31 cellular contexts compared by ENCODE assay signal in genomic region chr2:183759033-183759432, GRCh38.
"Had no signal": no experiment of that assay in that cellular context is flagged by ENCODE, and none has a peak within 500 bp of the region (broad histone marks: within the 10 kb centered on the region; RNA-seq: fewer than 3 reads in every experiment).

No MANE protein-coding gene starts in this region.

- DNase-seq: activated effector memory CD4-positive, alpha-beta T cell treated with anti-CD3 and anti-CD28 coated beads, Interleukin-2, amount 50 U/mL, for 16 hours; activated effector memory CD4-positive, alpha-beta T cell treated with Interleukin-2 at 50 U/mL for 16 hours; activated gamma-delta T cell; activated gamma-delta T cell treated with Interleukin-2 at 50 U/mL for 16 hours; activated naive CD4-positive, alpha-beta T cell; activated naive CD4-positive, alpha-beta T cell treated with anti-CD3 and anti-CD28 coated beads for 36 hours; activated naive CD4-positive, alpha-beta T cell treated with anti-CD3 and anti-CD28 coated beads, Interleukin-2, amount 10 ng/mL, durations not matched to agents 7 days and 5 days; activated naive CD4-positive, alpha-beta T cell treated with anti-CD3 and anti-CD28 coated beads, Interleukin-2, amount 50 U/mL, for 16 hours; activated naive CD4-positive, alpha-beta T cell treated with Interleukin-2 at 50 U/mL for 16 hours; activated naive CD8-positive, alpha-beta T cell treated with anti-CD3 and anti-CD28 coated beads for 36 hours; activated naive CD8-positive, alpha-beta T cell treated with anti-CD3 and anti-CD28 coated beads, Interleukin-2, amount 10 ng/mL, durations not matched to agents 7 days and 5 days; activated naive CD8-positive, alpha-beta T cell treated with anti-CD3 and anti-CD28 coated beads, Interleukin-2, amount 50 U/mL, for 24 hours; activated T-cell treated with anti-CD3 and anti-CD28 coated beads, Interleukin-2, amount 50 U/mL, for 24 hours; activated T-cell treated with anti-CD3 and anti-CD28 coated beads, Interleukin-2, amount 50 U/mL, for 4 hours; activated T-cell treated with anti-CD3 and anti-CD28 coated beads, Interleukin-2, amount 50 U/mL, for 48 hours; activated T-cell treated with anti-CD3 and anti-CD28 coated beads, Interleukin-2, amount 50 U/mL, for 72 hours; adrenal gland; amniotic stem cell; amygdala; anterior cingulate cortex; aorta; body of pancreas; brain microvascular endothelial cell; caudate nucleus; central memory CD4-positive, alpha-beta T cell; cerebellar nuclear complex had no signal

- H3K9me3 ChIP-seq: adrenal gland, ascending aorta, body of pancreas, breast epithelium had no signal

- H3K27ac ChIP-seq: adrenal gland, ascending aorta, body of pancreas, brain microvascular endothelial cell, breast epithelium, cardiac muscle cell had no signal

- H3K27me3 ChIP-seq: adrenal gland, ascending aorta, body of pancreas, brain microvascular endothelial cell, breast epithelium, cardiac muscle cell had no signal

- H3K4me3 ChIP-seq: adrenal gland, ascending aorta, body of pancreas, breast epithelium, cardiac muscle cell had no signal

- ATAC-seq: activated naive CD4-positive, alpha-beta T cell treated with anti-CD3 and anti-CD28 coated beads, Interleukin-2, amount 50 U/mL, for 72 hours; activated naive CD8-positive, alpha-beta T cell treated with anti-CD3 and anti-CD28 coated beads, Interleukin-2, amount 50 U/mL, for 24 hours; activated T-cell treated with anti-CD3 and anti-CD28 coated beads, Interleukin-2, amount 50 U/mL, for 4 hours; activated T-cell treated with anti-CD3 and anti-CD28 coated beads, Interleukin-2, amount 50 U/mL, for 72 hours; activated T-helper 17 cell treated with anti-CD3 and anti-CD28 coated beads, Interleukin-2, amount 50 U/mL, for 72 hours; body of pancreas had no signal

- H3K36me3 ChIP-seq: adrenal gland, ascending aorta, brain microvascular endothelial cell, breast epithelium, cardiac muscle cell had no signal

- H3K4me1 ChIP-seq: adrenal gland, ascending aorta, breast epithelium had no signal
